1 cellular context compared by ENCODE assay signal in genomic region chr6:17584241-17584803, GRCh38.
TF ChIP-seq lines count a peak whose summit lies in the region.

No MANE protein-coding gene starts in this region.

TF ChIP-seq in K562, 482 proteins besides CTCF, POLR2A, EP300 and RAD21 (continued from another document):
- TF ChIP-seq FOXA3 (CRISPR knock-in tag; conservative IDR thresholded peaks at IDR 0.05 in 1 of 2, IDR thresholded peaks at IDR 0.05 in 1 of 2) = no peak
- TF ChIP-seq ETV1 (tag; conservative IDR thresholded peaks at IDR 0.05; ENCODE audit: low read depth) = no peak
- TF ChIP-seq SMARCB1 (IDR thresholded peaks at IDR 0.05; ENCODE audit: insufficient read length, low read depth) = no peak
- no peak for TF ChIP-seq PCBP1 (IDR thresholded peaks at IDR 0.05; ENCODE audit: low read depth, low read length, poor library complexity, severe bottlenecking)
- TF ChIP-seq, protein P1, sequence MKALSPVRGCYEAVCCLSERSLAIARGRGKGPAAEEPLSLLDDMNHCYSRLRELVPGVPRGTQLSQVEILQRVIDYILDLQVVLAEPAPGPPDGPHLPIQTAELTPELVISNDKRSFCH (CRISPR knock-in tag; IDR thresholded peaks at IDR 0.05) = no peak
- TF ChIP-seq, protein P1 (tag; IDR thresholded peaks at IDR 0.05) = no peak
- no peak for TF ChIP-seq CCNT2 (IDR thresholded peaks at IDR 0.05; ENCODE audit: borderline replicate concordance, extremely low read depth, insufficient read length, low read depth, low read length)
- TF ChIP-seq CREB5 (CRISPR knock-in tag; IDR thresholded peaks at IDR 0.05) = no peak
- no peak for TF ChIP-seq ARID3B (CRISPR knock-in tag; IDR thresholded peaks at IDR 0.05; ENCODE audit: borderline replicate concordance)
- TF ChIP-seq JUND (IDR thresholded peaks at IDR 0.05; ENCODE audit: borderline replicate concordance, low read depth, low read length) = 0 out of 2 replicates have a peak, but pooled peaks have one; percentile 10
- TF ChIP-seq JUND (tag; IDR thresholded peaks at IDR 0.05; ENCODE audit: borderline replicate concordance, low read depth, low read length) = no peak
- no peak for TF ChIP-seq CEBPG (CRISPR knock-in tag; IDR thresholded peaks at IDR 0.05)
- TF ChIP-seq CEBPG (tag; conservative IDR thresholded peaks at IDR 0.05 in 1 of 2, IDR thresholded peaks at IDR 0.05 in 1 of 2) = peak in 1 of 2 experiments; percentile 31; a peak in 2 of 4 replicates
- TF ChIP-seq CEBPZ (IDR thresholded peaks at IDR 0.05; ENCODE audit: borderline replicate concordance, low read depth, low read length) = no peak
- TF ChIP-seq ARID2 (IDR thresholded peaks at IDR 0.05) = peak; percentile 60; the same call in 1 of the 2 replicates
- 0 out of 2 replicates have a peak, but pooled peaks have one; percentile 65 for TF ChIP-seq ZC3H11A (IDR thresholded peaks at IDR 0.05; ENCODE audit: low read depth, low read length)
- no peak for TF ChIP-seq MYBL2 (IDR thresholded peaks at IDR 0.05; ENCODE audit: low read depth)
- TF ChIP-seq MYBL2 (CRISPR knock-in tag; IDR thresholded peaks at IDR 0.05; ENCODE audit: borderline replicate concordance) = no peak
- peak in 1 of 2 experiments; percentile 27 for TF ChIP-seq AFF1 (IDR thresholded peaks at IDR 0.05; ENCODE audit: low read depth in 1 of 2, partially characterized antibody in 2 of 2)
- TF ChIP-seq, protein P2, sequence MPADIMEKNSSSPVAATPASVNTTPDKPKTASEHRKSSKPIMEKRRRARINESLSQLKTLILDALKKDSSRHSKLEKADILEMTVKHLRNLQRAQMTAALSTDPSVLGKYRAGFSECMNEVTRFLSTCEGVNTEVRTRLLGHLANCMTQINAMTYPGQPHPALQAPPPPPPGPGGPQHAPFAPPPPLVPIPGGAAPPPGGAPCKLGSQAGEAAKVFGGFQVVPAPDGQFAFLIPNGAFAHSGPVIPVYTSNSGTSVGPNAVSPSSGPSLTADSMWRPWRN (IDR thresholded peaks at IDR 0.05; ENCODE audit: low read depth) = no peak
- no peak for TF ChIP-seq ZNF407 (IDR thresholded peaks at IDR 0.05; ENCODE audit: low read depth)
TF ChIP-seq in K562: peak in this region for 26.
